In the genomic region with DNA sequence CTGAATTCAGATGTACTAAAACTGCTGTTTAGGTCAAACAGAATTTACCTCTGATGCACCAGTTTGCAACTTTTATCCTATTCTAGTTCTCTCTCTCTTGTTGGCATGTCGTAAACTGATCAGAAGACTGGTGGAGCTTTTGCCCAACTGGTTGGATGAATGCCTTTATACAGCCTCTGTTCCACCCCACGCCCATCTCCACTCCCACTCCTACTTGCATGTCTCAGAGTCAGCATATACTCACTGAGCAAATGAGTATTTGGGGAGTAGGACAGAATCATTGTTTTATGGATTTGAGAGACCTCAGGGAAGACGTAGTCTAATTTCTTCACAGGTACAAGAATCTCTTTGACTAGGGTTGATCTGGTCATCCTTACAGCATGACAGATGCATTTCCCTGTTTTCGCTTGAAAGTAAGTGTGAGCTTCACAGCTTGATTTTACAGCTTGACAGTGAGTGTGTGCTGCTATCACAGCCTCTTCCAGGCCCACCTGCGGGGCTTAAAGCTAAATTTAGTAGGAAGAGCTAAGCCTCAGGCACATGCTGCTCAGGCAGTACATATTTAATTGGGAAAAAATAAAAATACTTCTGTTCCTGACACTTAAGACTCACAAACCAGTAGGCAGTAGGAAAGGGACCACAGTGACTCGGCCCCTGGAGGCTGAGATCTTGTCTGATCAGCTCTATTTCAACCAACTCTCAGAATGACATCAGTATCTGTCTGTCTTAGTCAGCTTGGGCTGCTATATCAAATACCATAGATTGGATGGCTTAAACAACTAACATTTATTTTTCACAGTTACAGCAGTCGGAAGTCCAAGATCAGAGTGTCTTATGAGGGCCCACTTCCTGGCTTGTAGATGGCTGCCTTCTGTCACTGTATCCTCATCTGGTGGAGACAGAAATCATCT, we compare ENCODE assay signal across 14 cellular contexts. TPM values are rescaled to one million over a fixed set of nuclear protein-coding genes. Genes with fewer than 3 reads are reported as not detected.
A peak's percentile ranks its signal among the peaks of the same experiment; 100 is the strongest.
DNase-seq lines count a peak whose midpoint lies in the region; ATAC-seq, FAIRE-seq and TF ChIP-seq lines count a peak whose summit lies in the region.
"Had no signal": no experiment of that assay in that cellular context is flagged by ENCODE, and none has a peak within 500 bp of the region (broad histone marks: within the 10 kb centered on the region; RNA-seq: fewer than 3 reads in every experiment).

No MANE protein-coding gene starts in this region.

- no peak overlapping the region for H3K27ac ChIP-seq in CD8-positive, alpha-beta memory T cell (ENCODE audit: low read depth, low read length)
- H3K27ac ChIP-seq in GM23338 (ENCODE audit: low read depth) = no peak overlapping the region
- H3K27ac ChIP-seq: adrenal gland, heart right ventricle, pancreas, SJCRH30, suprapubic skin had no signal

- intact Hi-C loops in activated T-helper 1 cell treated with anti-CD3 and anti-CD28 coated beads, Interleukin-12 subunit alpha, Interleukin-12 subunit beta, Interleukin-2, Interleukin-4 antibody, amounts not matched to agents 30 ng/mL and 10 ng/mL and 1 ng/mL, durations not matched to agents 14 hours and 24 hours and 36 hours (cut with micrococcal nuclease) = no loop called here

- H3K27me3 Mint-ChIP-seq in CD8-positive, alpha-beta memory T cell = peaks cover 4 to 27% of the 10 kb centered on the region in 2 donors
- peaks cover 1% of the 10 kb centered on the region for H3K27me3 Mint-ChIP-seq in GM23338 (ENCODE audit: insufficient read depth, low read depth, poor library complexity)
- peaks cover 9% of the 10 kb centered on the region for H3K27me3 Mint-ChIP-seq in activated T-helper 1 cell treated with anti-CD3 and anti-CD28 coated beads, Interleukin-12 subunit alpha, Interleukin-12 subunit beta, Interleukin-2, Interleukin-4 antibody, amounts not matched to agents 30 ng/mL and 10 ng/mL and 1 ng/mL, durations not matched to agents 14 hours and 24 hours and 36 hours (ENCODE audit: insufficient read depth)

- no peak for FAIRE-seq in GM12892 (lab: Jason Lieb, UNC)
- FAIRE-seq: pancreas had no signal

- no peaks in the 10 kb centered on the region for H3K79me2 ChIP-seq in GM23338 (replicated peaks; ENCODE audit: insufficient read depth)

- no peaks in the 10 kb centered on the region for H3K36me3 ChIP-seq in CD8-positive, alpha-beta memory T cell (ENCODE audit: insufficient read depth, low read length)
- H3K36me3 ChIP-seq in GM23338 (ENCODE audit: insufficient read depth) = no peaks in the 10 kb centered on the region
- H3K36me3 ChIP-seq: adrenal gland, heart right ventricle, pancreas, SJCRH30, suprapubic skin had no signal

- no peak overlapping the region for H3K4me3 Mint-ChIP-seq in CD8-positive, alpha-beta memory T cell
- no peak overlapping the region for H3K4me3 Mint-ChIP-seq in GM23338
- H3K4me3 Mint-ChIP-seq in activated T-helper 1 cell treated with anti-CD3 and anti-CD28 coated beads, Interleukin-12 subunit alpha, Interleukin-12 subunit beta, Interleukin-2, Interleukin-4 antibody, amounts not matched to agents 30 ng/mL and 10 ng/mL and 1 ng/mL, durations not matched to agents 14 hours and 24 hours and 36 hours = no peak overlapping the region

- no peak overlapping the region for H3K4me3 ChIP-seq in CD8-positive, alpha-beta memory T cell (ENCODE audit: low read length)
- H3K4me3 ChIP-seq in GM23338 = no peak overlapping the region
- H3K4me3 ChIP-seq: adrenal gland, heart right ventricle, pancreas, SJCRH30, suprapubic skin had no signal

- H3K9me3 Mint-ChIP-seq in CD8-positive, alpha-beta memory T cell = no peaks in the 10 kb centered on the region
- H3K9me3 Mint-ChIP-seq in GM23338 = no peaks in the 10 kb centered on the region
- H3K9me3 Mint-ChIP-seq in activated T-helper 1 cell treated with anti-CD3 and anti-CD28 coated beads, Interleukin-12 subunit alpha, Interleukin-12 subunit beta, Interleukin-2, Interleukin-4 antibody, amounts not matched to agents 30 ng/mL and 10 ng/mL and 1 ng/mL, durations not matched to agents 14 hours and 24 hours and 36 hours = no peaks in the 10 kb centered on the region

- H3F3A ChIP-seq in GM23338 (replicated peaks; ENCODE audit: low read depth) = no peaks in the 10 kb centered on the region

- peaks cover 12 to 19% (median 17%) of the 10 kb centered on the region in 3 donors for H3K4me1 Mint-ChIP-seq in CD8-positive, alpha-beta memory T cell
- H3K4me1 Mint-ChIP-seq in GM23338 = peaks cover 15% of the 10 kb centered on the region
- H3K4me1 Mint-ChIP-seq in activated T-helper 1 cell treated with anti-CD3 and anti-CD28 coated beads, Interleukin-12 subunit alpha, Interleukin-12 subunit beta, Interleukin-2, Interleukin-4 antibody, amounts not matched to agents 30 ng/mL and 10 ng/mL and 1 ng/mL, durations not matched to agents 14 hours and 24 hours and 36 hours (ENCODE audit: low read depth) = peaks cover 18% of the 10 kb centered on the region

- 0 out of 2 replicates have a peak overlapping the region, but pooled peaks have one; percentile 15 for H2AFZ ChIP-seq in GM23338

- no peaks in the 10 kb centered on the region for H3K27me3 ChIP-seq in CD8-positive, alpha-beta memory T cell (ENCODE audit: insufficient read depth, low read length, poor library complexity, severe bottlenecking)
- H3K27me3 ChIP-seq in GM23338 (ENCODE audit: insufficient read depth) = no peaks in the 10 kb centered on the region
- H3K27me3 ChIP-seq: adrenal gland, pancreas had no signal

- no peak for DNase-seq in CD8-positive, alpha-beta memory T cell
- DNase-seq in GM23338 (ENCODE audit: low spot score) = no peak
- no peak for DNase-seq in activated T-helper 1 cell treated with anti-CD3 and anti-CD28 coated beads, Interleukin-12 subunit alpha, Interleukin-12 subunit beta, Interleukin-2, Interleukin-4 antibody, amounts not matched to agents 30 ng/mL and 10 ng/mL and 1 ng/mL, durations not matched to agents 14 hours and 24 hours and 36 hours (ENCODE audit: low spot score)
- DNase-seq in inferior parietal cortex (ENCODE audit: extremely low spot score) = peak; percentile 12
- no peak for DNase-seq in DMS 273 treated with DMSO at 0.1 percent for 48 hours (lab: John Stamatoyannopoulos, UW)
- no peak for DNase-seq in GM12892 (ENCODE audit: insufficient read length)
- DNase-seq in NCI-H1048 (lab: John Stamatoyannopoulos, UW) = no peak
- DNase-seq: adrenal gland, heart right ventricle, NCI-H510A, pancreas had no signal

- H3K9me3 ChIP-seq in CD8-positive, alpha-beta memory T cell (ENCODE audit: low read length) = no peaks in the 10 kb centered on the region
- H3K9me3 ChIP-seq: adrenal gland, heart right ventricle, pancreas, SJCRH30, suprapubic skin had no signal

- H3K4me2 ChIP-seq in GM23338 = no peak overlapping the region

- no peak for TF ChIP-seq CTCF in GM23338 (conservative IDR thresholded peaks at IDR 0.05; ENCODE audit: low read depth in 2 of 2)

- peaks cover 10% of the 10 kb centered on the region for H3K4me1 ChIP-seq in CD8-positive, alpha-beta memory T cell (ENCODE audit: insufficient read depth, low read length)
- peaks cover 13% of the 10 kb centered on the region for H3K4me1 ChIP-seq in GM23338 (ENCODE audit: insufficient read depth)
- H3K4me1 ChIP-seq: adrenal gland, pancreas, suprapubic skin had no signal

- CTCF ChIA-PET in CD8-positive, alpha-beta memory T cell (lab: Charles Lee) = interaction anchor here (1.2 kb wide), 1 partner anchor 9 kb away, joined by 3 read pairs; no protein-coding TSS in a partner anchor

- ATAC-seq in GM23338 (no peak), GM19467 (IDR thresholded peaks at IDR 0.05; ENCODE audit: unreplicated experiment) (no peak)
- ATAC-seq: heart right ventricle, pancreas had no signal

- no peaks in the 10 kb centered on the region for H3K36me3 Mint-ChIP-seq in CD8-positive, alpha-beta memory T cell
- H3K36me3 Mint-ChIP-seq in GM23338 (ENCODE audit: low read depth) = no peaks in the 10 kb centered on the region
- H3K36me3 Mint-ChIP-seq in activated T-helper 1 cell treated with anti-CD3 and anti-CD28 coated beads, Interleukin-12 subunit alpha, Interleukin-12 subunit beta, Interleukin-2, Interleukin-4 antibody, amounts not matched to agents 30 ng/mL and 10 ng/mL and 1 ng/mL, durations not matched to agents 14 hours and 24 hours and 36 hours (ENCODE audit: low read depth) = peaks cover 1% of the 10 kb centered on the region

- peak overlapping the region in 6 of 8 donors; percentile 10 to 74 (median 20) for H3K27ac Mint-ChIP-seq in CD8-positive, alpha-beta memory T cell
- H3K27ac Mint-ChIP-seq in GM23338 = no peak overlapping the region
- peak overlapping the region; percentile 60 for H3K27ac Mint-ChIP-seq in activated T-helper 1 cell treated with anti-CD3 and anti-CD28 coated beads, Interleukin-12 subunit alpha, Interleukin-12 subunit beta, Interleukin-2, Interleukin-4 antibody, amounts not matched to agents 30 ng/mL and 10 ng/mL and 1 ng/mL, durations not matched to agents 14 hours and 24 hours and 36 hours

- H3K9me2 ChIP-seq in GM23338 (ENCODE audit: insufficient read depth) = no peaks in the 10 kb centered on the region

- POLR2A ChIA-PET in CD8-positive, alpha-beta memory T cell (lab: Charles Lee) = no interaction called here

- no peaks in the 10 kb centered on the region for H4K20me1 ChIP-seq in GM23338 (replicated peaks; ENCODE audit: insufficient read depth)

- no peak for TF ChIP-seq POLR2A in GM12892 (IDR thresholded peaks at IDR 0.05; ENCODE audit: low read depth, low read length)

RNA-seq across cellular contexts. Expression of gene CHGB, which starts 8.6 kb away (rescaled TPM):
- under 1 TPM; 0.13 to 0.20 TPM for total RNA-seq in CD8-positive, alpha-beta memory T cell
- polyA plus RNA-seq in CD8-positive, alpha-beta memory T cell = not detected
- 1.2 and 2.6 TPM in 2 replicates for total RNA-seq in GM23338 (2014; rRNA removed; shearing (Covaris generic))
- 2.0 and 3.6 TPM in 2 replicates for polyA plus RNA-seq in GM23338 (2016; fragmentation: Nextera tagmentation; extraction: Ambion mirVana)
- not detected in 2 replicates for total RNA-seq in activated T-helper 1 cell treated with anti-CD3 and anti-CD28 coated beads, Interleukin-12 subunit alpha, Interleukin-12 subunit beta, Interleukin-2, Interleukin-4 antibody, amounts not matched to agents 30 ng/mL and 10 ng/mL and 1 ng/mL, durations not matched to agents 14 hours and 24 hours and 36 hours
- not detected for polyA plus RNA-seq in GM12892 (2012; ENCODE audit: missing spikeins)
- total RNA-seq: SJCRH30, suprapubic skin had no signal

RNA-seq across cellular contexts. Expression of gene TRMT6, which starts 30.4 kb away (rescaled TPM):
- total RNA-seq in CD8-positive, alpha-beta memory T cell = 10 to 100 TPM; 35.8 to 38.5 TPM
- 14.6 TPM for polyA plus RNA-seq in CD8-positive, alpha-beta memory T cell
- total RNA-seq in GM23338 (2014; rRNA removed; shearing (Covaris generic)) = 15.5 and 17.9 TPM in 2 replicates
- 26.3 and 29.4 TPM in 2 replicates for polyA plus RNA-seq in GM23338 (2016; fragmentation: Nextera tagmentation; extraction: Ambion mirVana)
- total RNA-seq in activated T-helper 1 cell treated with anti-CD3 and anti-CD28 coated beads, Interleukin-12 subunit alpha, Interleukin-12 subunit beta, Interleukin-2, Interleukin-4 antibody, amounts not matched to agents 30 ng/mL and 10 ng/mL and 1 ng/mL, durations not matched to agents 14 hours and 24 hours and 36 hours = 36.1 and 38.9 TPM in 2 replicates
- polyA plus RNA-seq in GM12892 (2012; ENCODE audit: missing spikeins) = 14.6 TPM

RNA-seq across cellular contexts. Expression of gene MCM8, which starts 30.6 kb away (rescaled TPM):
- 10 to 100 TPM; 31.9 to 33.8 TPM for total RNA-seq in CD8-positive, alpha-beta memory T cell
- 0.35 TPM for polyA plus RNA-seq in CD8-positive, alpha-beta memory T cell
- total RNA-seq in GM23338 (2014; rRNA removed; shearing (Covaris generic)) = 22.5 and 30.4 TPM in 2 replicates
- polyA plus RNA-seq in GM23338 (2016; fragmentation: Nextera tagmentation; extraction: Ambion mirVana) = 8.5 and 10.6 TPM in 2 replicates
- 36.5 and 38.8 TPM in 2 replicates for total RNA-seq in activated T-helper 1 cell treated with anti-CD3 and anti-CD28 coated beads, Interleukin-12 subunit alpha, Interleukin-12 subunit beta, Interleukin-2, Interleukin-4 antibody, amounts not matched to agents 30 ng/mL and 10 ng/mL and 1 ng/mL, durations not matched to agents 14 hours and 24 hours and 36 hours
- 20.1 TPM for polyA plus RNA-seq in GM12892 (2012; ENCODE audit: missing spikeins)
